In the genomic region with DNA sequence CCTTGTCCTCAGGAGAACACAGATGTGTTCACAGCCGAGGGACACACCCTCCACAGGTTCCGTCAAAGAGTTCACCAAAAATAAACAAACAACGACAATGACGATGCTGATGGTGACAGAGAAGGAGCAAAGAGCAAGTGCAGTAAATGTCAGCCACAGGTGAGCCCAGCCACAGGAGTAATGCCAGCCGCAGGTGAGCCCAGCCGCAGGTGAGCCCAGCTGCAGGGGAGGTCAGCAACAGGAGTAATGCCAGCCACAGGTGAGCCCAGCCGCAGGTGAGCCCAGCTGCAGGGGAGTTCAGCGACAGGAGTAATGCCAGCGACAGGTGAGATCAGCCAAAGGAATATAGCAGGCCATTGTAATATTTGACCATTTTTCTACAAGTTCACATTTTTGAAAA, we compare ENCODE assay signal across 25 cellular contexts.
"Had no signal": no experiment of that assay in that cellular context is flagged by ENCODE, and none has a peak within 500 bp of the region (broad histone marks: within the 10 kb centered on the region; RNA-seq: fewer than 3 reads in every experiment).

No MANE protein-coding gene starts in this region.

- H3K27ac ChIP-seq: coronary artery, esophagus muscularis mucosa, foreskin keratinocyte, gastroesophageal sphincter, heart left ventricle, prostate gland, right atrium auricular region, testis, tibial artery had no signal

- H3K4me3 ChIP-seq: coronary artery, esophagus muscularis mucosa, gastroesophageal sphincter, heart left ventricle, prostate gland, right atrium auricular region, tibial artery had no signal

- H3K9me3 ChIP-seq: esophagus muscularis mucosa, gastroesophageal sphincter, heart left ventricle, prostate gland, right atrium auricular region, testis, tibial artery had no signal

- H3K4me1 ChIP-seq: esophagus muscularis mucosa, foreskin keratinocyte, gastroesophageal sphincter, prostate gland, testis had no signal

- H3K36me3 ChIP-seq: esophagus muscularis mucosa, gastroesophageal sphincter, heart left ventricle, prostate gland, right atrium auricular region, tibial artery had no signal

- H3K27me3 ChIP-seq: foreskin keratinocyte, heart left ventricle, right atrium auricular region, testis, tibial artery had no signal

- FAIRE-seq: endothelial cell of umbilical vein, urothelium cell line had no signal

- DNase-seq: dermis blood vessel endothelial cell; effector memory CD4-positive, alpha-beta T cell; foreskin keratinocyte; hypothalamus; immature natural killer cell; islet precursor cell; kidney glomerular epithelial cell; mesendoderm; midbrain; naive thymus-derived CD8-positive, alpha-beta T cell; nephron progenitor cell; nucleus accumbens; stimulated activated CD4-positive, alpha-beta T cell treated with anti-CD3 and anti-CD28 coated beads, Interleukin-4, amount 100 ng/mL, for 4 hours; stimulated activated naive CD8-positive, alpha-beta T cell treated with anti-CD3 and anti-CD28 coated beads, Interleukin-15, Interleukin-2, amounts not matched to agents 100 U/mL and 50 U/mL, for 24 hours; substantia nigra; tibial artery had no signal
